8 cellular contexts compared by ENCODE assay signal in genomic region chr12:84912191-84913142, GRCh38. TPM values are rescaled to one million over a fixed set of nuclear protein-coding genes. Genes with fewer than 3 reads are reported as not detected.
A peak's percentile ranks its signal among the peaks of the same experiment; 100 is the strongest.
DNase-seq lines count a peak whose midpoint lies in the region; ATAC-seq, FAIRE-seq and TF ChIP-seq lines count a peak whose summit lies in the region.

SLC6A15 (minus strand) TSS chr12:84912799; CDS start chr12:84892120, 20,679 bp downstream.

- CTCF ChIA-PET in Panc1 (lab: Charles Lee), result no interaction called here

- no peak for FAIRE-seq in keratinocyte (lab: Jason Lieb, UNC)

- H3K4me3 ChIP-seq in Panc1 (ENCODE audit: low read depth in 2 of 2, low read length in 2 of 2), result peak within 1 kb of the TSS; percentile 56 to 78
- H3K4me3 ChIP-seq in keratinocyte (ENCODE audit: control insufficient read depth in 2 of 3, extremely low read depth in 1 of 3, insufficient read depth in 2 of 3, low read depth in 1 of 3, low read length in 3 of 3), result peak within 1 kb of the TSS; percentile 82 to 94 (median 87)

- H3K9ac ChIP-seq in keratinocyte (ENCODE audit: control insufficient read depth, extremely low read depth, insufficient read depth, low read length), result peak within 1 kb of the TSS; percentile 98

- H3K27me3 Mint-ChIP-seq in chondrocyte (ENCODE audit: low read depth), result peaks cover 60% of the 10 kb centered on the region

- no TSS peak for BruUV-seq in Panc1 (replicated peaks; lab: Mats Ljungman, UMichigan)

- H3K9me3 ChIP-seq in Panc1 (ENCODE audit: control insufficient read depth, insufficient read depth, low read depth, low read length) (no peaks in the 10 kb centered on the region), keratinocyte (ENCODE audit: control insufficient read depth, low read depth, low read length) (no peaks in the 10 kb centered on the region)

- peaks cover 26% of the 10 kb centered on the region for H3K4me1 Mint-ChIP-seq in chondrocyte (ENCODE audit: low read depth)

- no peaks in the 10 kb centered on the region for H3K36me3 Mint-ChIP-seq in chondrocyte (ENCODE audit: low read depth)

- peak; percentile 81 for ATAC-seq in HG03432 (IDR thresholded peaks at IDR 0.05; ENCODE audit: unreplicated experiment)
- ATAC-seq in Panc1, result peak; percentile 78

- H3K4me3 Mint-ChIP-seq in chondrocyte (ENCODE audit: unreplicated experiment), result peak within 1 kb of the TSS; percentile 64

- no peaks in the 10 kb centered on the region for H3K9me1 ChIP-seq in keratinocyte (ENCODE audit: control insufficient read depth, extremely low read depth, insufficient read depth, low read length)

- POLR2A ChIA-PET in Panc1 (lab: Charles Lee), result no interaction called here

- H3K27ac ChIP-seq in Panc1 (ENCODE audit: low read length), result no peak within 1 kb of the TSS
- peak within 1 kb of the TSS; percentile 93 for H3K27ac ChIP-seq in keratinocyte (ENCODE audit: control insufficient read depth, insufficient read depth, low read length)

- peaks cover 9% of the 10 kb centered on the region; the same call in 1 of the 2 replicates for H3K4me1 ChIP-seq in Panc1 (ENCODE audit: control insufficient read depth, insufficient read depth, low read length)
- peaks cover 18% of the 10 kb centered on the region for H3K4me1 ChIP-seq in keratinocyte (ENCODE audit: control insufficient read depth, extremely low read depth, insufficient read depth, low read length)

- TF ChIP-seq CTCF in Panc1 (IDR thresholded peaks at IDR 0.05), result peak; percentile 19; the same call in 1 of the 2 replicates
- peak; percentile 43 for TF ChIP-seq CTCF in chondrocyte (IDR thresholded peaks at IDR 0.05)
- TF ChIP-seq CTCF in keratinocyte (optimal IDR thresholded peaks at IDR 0.05 in 1 of 3, IDR thresholded peaks at IDR 0.05 in 1 of 3, conservative IDR thresholded peaks at IDR 0.05 in 1 of 3; ENCODE audit: extremely low read depth in 1 of 3, insufficient read depth in 2 of 3, low read length in 3 of 3), result peak in 2 of 3 experiments; percentile 67 to 86

- dilution Hi-C loops in keratinocyte (cut with MboI; ENCODE audit: extremely low pct_ligation_motif_present, low sequenced_read_pairs), result no loop called here

- H2AFZ ChIP-seq in keratinocyte (ENCODE audit: control insufficient read depth, low read length), result peak within 1 kb of the TSS; percentile 96

- H3K27me3 ChIP-seq in Panc1 (ENCODE audit: control insufficient read depth, insufficient read depth, low read length), result peaks cover 8% of the 10 kb centered on the region
- H3K27me3 ChIP-seq in keratinocyte (ENCODE audit: control insufficient read depth, extremely low read depth, insufficient read depth, low read length), result no peaks in the 10 kb centered on the region

- no peaks in the 10 kb centered on the region for H4K20me1 ChIP-seq in keratinocyte (ENCODE audit: control insufficient read depth, extremely low read depth, insufficient read depth, low read length)

- H3K36me3 ChIP-seq in Panc1 (ENCODE audit: control insufficient read depth, insufficient read depth, low read length), result no peaks in the 10 kb centered on the region; the same call in 1 of the 2 replicates
- H3K36me3 ChIP-seq in keratinocyte (ENCODE audit: control insufficient read depth in 2 of 2, extremely low read depth in 1 of 2, insufficient read depth in 2 of 2, low read length in 2 of 2), result no peaks in the 10 kb centered on the region

- no peaks in the 10 kb centered on the region for H3K9me3 Mint-ChIP-seq in chondrocyte (ENCODE audit: low read depth)

- no peak within 1 kb of the TSS for H3K27ac Mint-ChIP-seq in chondrocyte (ENCODE audit: unreplicated experiment)

- in situ Hi-C loops in Panc1 (cut with HindIII; ENCODE audit: low pct_unique_long_range_greater_than_20kb, low sequenced_read_pairs), result no loop called here

- H3K79me2 ChIP-seq in keratinocyte (ENCODE audit: control insufficient read depth, insufficient read depth, low read length), result peaks cover 42% of the 10 kb centered on the region

- intact Hi-C loops in Panc1 (cut with micrococcal nuclease; ENCODE audit: unreplicated experiment), result no loop called here

- DNase-seq in DMS 273 (lab: John Stamatoyannopoulos, UW; ENCODE audit: unreplicated experiment) (peak; percentile 94), Panc1 (ENCODE audit: low read depth, low spot score) (no peak), chondrocyte (ENCODE audit: low spot score) (peak; percentile 93), keratinocyte (ENCODE audit: low read depth, low spot score) (no peak)
- peak; percentile 34 for DNase-seq in stimulated activated CD8-positive, alpha-beta memory T cell treated with anti-CD3 and anti-CD28 coated beads, Interleukin-4, amount 100 ng/mL, for 48 hours
- DNase-seq in central memory CD4-positive, alpha-beta T cell, result no peak
- DNase-seq in stimulated activated CD4-positive, alpha-beta T cell treated with anti-CD3 and anti-CD28 coated beads, Interleukin-4, amount 100 ng/mL, for 24 hours, result no peak

- H3K4me2 ChIP-seq in keratinocyte (ENCODE audit: control insufficient read depth, extremely low read depth, insufficient read depth, low read depth, low read length), result peak within 1 kb of the TSS; percentile 75

RNA-seq across cellular contexts. Expression of gene SLC6A15, which starts in this region (rescaled TPM):
- total RNA-seq in Panc1 (2021; ENCODE audit: unreplicated experiment) (0.36 TPM), chondrocyte (not detected in 3 replicates)
- not detected for polyA plus RNA-seq in Panc1 (2012; ENCODE audit: insufficient read length)
- polyA plus RNA-seq in keratinocyte, result 7.4 to 18.9 TPM (median 14.0 TPM) in 3 replicates
- polyA plus RNA-seq in keratinocyte (2011; ENCODE audit: low read depth), result 21.9 TPM
- 3.6 and 7.5 TPM in 2 replicates for polyA plus RNA-seq in keratinocyte (2011; cell fraction: cytosol; rRNA removed)
- polyA plus RNA-seq in keratinocyte (2011; cell fraction: nucleus; rRNA removed), result 34.2 and 48.0 TPM in 2 replicates
- 18.2 and 22.2 TPM in 2 replicates for polyA plus RNA-seq in keratinocyte (2012; ENCODE audit: low replicate concordance)
- 15.7 to 26.9 TPM (median 19.1 TPM) in 3 replicates for polyA minus RNA-seq in keratinocyte
- 11.5 TPM for polyA minus RNA-seq in keratinocyte (2011; cell fraction: cytosol; rRNA and poly(A)+ RNA removed)
- 44.7 and 87.0 TPM in 2 replicates for polyA minus RNA-seq in keratinocyte (2011; cell fraction: nucleus; rRNA and poly(A)+ RNA removed)

Comparison
In these comparisons a context has a peak if more than half of its experiments do, and no peak if none do; other contexts are left out.
1. Peak in ATAC-seq and H3K4me3 ChIP-seq in Panc1; RNA of the gene not detected or under 1 TPM.
2. Peak in DNase-seq in chondrocyte; RNA of the gene not detected or under 1 TPM.
3. DNase-seq: peak in DMS 273 (single experiment) and stimulated activated CD8-positive, alpha-beta memory T cell treated with anti-CD3 and anti-CD28 coated beads, Interleukin-4, amount 100 ng/mL, for 48 hours (single experiment); none in Panc1 (single experiment), keratinocyte (single experiment), central memory CD4-positive, alpha-beta T cell (single experiment) and stimulated activated CD4-positive, alpha-beta T cell treated with anti-CD3 and anti-CD28 coated beads, Interleukin-4, amount 100 ng/mL, for 24 hours (single experiment).
4. CTCF ChIP-seq: peak in every context shown above with its lines; median percentile 76 in keratinocyte; 43 in chondrocyte; 19 in Panc1.